2 cellular contexts compared by ENCODE assay signal in the genomic region with DNA sequence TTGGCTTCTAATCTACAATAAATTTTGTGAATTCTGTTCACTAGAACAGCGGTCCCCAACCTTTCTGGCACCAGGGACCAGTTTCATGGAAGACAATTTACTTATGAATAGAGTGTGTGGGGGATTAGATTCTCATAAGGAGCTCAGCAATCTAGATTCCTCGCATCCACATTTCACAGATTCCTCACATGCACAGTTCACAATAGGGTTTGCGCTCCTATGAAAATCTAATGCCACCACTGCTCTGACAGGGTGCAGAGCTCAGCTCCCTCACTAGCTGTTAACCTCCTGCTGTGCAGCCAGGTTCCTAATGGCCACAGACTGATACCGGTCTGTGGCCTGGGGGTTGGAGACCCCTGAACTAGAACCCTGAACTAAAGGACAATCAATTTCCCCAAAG.
TF ChIP-seq lines count a peak whose summit lies in the region.

No MANE protein-coding gene starts in this region.

TF ChIP-seq in GM23338, 12 proteins besides CTCF, POLR2A, EP300 and RAD21 (continued from another document):
- TF ChIP-seq, protein P1, sequence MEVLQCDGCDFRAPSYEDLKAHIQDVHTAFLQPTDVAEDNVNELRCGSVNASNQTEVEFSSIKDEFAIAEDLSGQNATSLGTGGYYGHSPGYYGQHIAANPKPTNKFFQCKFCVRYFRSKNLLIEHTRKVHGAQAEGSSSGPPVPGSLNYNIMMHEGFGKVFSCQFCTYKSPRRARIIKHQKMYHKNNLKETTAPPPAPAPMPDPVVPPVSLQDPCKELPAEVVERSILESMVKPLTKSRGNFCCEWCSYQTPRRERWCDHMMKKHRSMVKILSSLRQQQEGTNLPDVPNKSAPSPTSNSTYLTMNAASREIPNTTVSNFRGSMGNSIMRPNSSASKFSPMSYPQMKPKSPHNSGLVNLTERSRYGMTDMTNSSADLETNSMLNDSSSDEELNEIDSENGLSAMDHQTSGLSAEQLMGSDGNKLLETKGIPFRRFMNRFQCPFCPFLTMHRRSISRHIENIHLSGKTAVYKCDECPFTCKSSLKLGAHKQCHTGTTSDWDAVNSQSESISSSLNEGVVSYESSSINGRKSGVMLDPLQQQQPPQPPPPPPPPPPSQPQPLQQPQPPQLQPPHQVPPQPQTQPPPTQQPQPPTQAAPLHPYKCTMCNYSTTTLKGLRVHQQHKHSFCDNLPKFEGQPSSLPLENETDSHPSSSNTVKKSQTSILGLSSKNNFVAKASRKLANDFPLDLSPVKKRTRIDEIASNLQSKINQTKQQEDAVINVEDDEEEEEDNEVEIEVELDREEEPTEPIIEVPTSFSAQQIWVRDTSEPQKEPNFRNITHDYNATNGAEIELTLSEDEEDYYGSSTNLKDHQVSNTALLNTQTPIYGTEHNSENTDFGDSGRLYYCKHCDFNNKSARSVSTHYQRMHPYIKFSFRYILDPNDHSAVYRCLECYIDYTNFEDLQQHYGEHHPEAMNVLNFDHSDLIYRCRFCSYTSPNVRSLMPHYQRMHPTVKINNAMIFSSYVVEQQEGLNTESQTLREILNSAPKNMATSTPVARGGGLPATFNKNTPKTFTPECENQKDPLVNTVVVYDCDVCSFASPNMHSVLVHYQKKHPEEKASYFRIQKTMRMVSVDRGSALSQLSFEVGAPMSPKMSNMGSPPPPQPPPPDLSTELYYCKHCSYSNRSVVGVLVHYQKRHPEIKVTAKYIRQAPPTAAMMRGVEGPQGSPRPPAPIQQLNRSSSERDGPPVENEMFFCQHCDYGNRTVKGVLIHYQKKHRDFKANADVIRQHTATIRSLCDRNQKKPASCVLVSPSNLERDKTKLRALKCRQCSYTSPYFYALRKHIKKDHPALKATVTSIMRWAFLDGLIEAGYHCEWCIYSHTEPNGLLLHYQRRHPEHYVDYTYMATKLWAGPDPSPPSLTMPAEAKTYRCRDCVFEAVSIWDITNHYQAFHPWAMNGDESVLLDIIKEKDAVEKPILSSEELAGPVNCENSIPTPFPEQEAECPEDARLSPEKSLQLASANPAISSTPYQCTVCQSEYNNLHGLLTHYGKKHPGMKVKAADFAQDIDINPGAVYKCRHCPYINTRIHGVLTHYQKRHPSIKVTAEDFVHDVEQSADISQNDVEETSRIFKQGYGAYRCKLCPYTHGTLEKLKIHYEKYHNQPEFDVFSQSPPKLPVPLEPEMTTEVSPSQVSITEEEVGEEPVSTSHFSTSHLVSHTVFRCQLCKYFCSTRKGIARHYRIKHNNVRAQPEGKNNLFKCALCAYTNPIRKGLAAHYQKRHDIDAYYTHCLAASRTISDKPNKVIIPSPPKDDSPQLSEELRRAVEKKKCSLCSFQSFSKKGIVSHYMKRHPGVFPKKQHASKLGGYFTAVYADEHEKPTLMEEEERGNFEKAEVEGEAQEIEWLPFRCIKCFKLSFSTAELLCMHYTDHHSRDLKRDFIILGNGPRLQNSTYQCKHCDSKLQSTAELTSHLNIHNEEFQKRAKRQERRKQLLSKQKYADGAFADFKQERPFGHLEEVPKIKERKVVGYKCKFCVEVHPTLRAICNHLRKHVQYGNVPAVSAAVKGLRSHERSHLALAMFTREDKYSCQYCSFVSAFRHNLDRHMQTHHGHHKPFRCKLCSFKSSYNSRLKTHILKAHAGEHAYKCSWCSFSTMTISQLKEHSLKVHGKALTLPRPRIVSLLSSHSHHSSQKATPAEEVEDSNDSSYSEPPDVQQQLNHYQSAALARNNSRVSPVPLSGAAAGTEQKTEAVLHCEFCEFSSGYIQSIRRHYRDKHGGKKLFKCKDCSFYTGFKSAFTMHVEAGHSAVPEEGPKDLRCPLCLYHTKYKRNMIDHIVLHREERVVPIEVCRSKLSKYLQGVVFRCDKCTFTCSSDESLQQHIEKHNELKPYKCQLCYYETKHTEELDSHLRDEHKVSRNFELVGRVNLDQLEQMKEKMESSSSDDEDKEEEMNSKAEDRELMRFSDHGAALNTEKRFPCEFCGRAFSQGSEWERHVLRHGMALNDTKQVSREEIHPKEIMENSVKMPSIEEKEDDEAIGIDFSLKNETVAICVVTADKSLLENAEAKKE (CRISPR knock-in tag; IDR thresholded peaks at IDR 0.05), result peak; percentile 58; the same call in 1 of the 2 replicates
- TF ChIP-seq NANOG (IDR thresholded peaks at IDR 0.05; ENCODE audit: borderline replicate concordance) (peak; percentile 46; the same call in 1 of the 2 replicates), ETS1 (IDR thresholded peaks at IDR 0.05) (no peak)

TF ChIP-seq in WTC11, 78 proteins besides CTCF, POLR2A, EP300 and RAD21:
- TF ChIP-seq, protein P2, sequence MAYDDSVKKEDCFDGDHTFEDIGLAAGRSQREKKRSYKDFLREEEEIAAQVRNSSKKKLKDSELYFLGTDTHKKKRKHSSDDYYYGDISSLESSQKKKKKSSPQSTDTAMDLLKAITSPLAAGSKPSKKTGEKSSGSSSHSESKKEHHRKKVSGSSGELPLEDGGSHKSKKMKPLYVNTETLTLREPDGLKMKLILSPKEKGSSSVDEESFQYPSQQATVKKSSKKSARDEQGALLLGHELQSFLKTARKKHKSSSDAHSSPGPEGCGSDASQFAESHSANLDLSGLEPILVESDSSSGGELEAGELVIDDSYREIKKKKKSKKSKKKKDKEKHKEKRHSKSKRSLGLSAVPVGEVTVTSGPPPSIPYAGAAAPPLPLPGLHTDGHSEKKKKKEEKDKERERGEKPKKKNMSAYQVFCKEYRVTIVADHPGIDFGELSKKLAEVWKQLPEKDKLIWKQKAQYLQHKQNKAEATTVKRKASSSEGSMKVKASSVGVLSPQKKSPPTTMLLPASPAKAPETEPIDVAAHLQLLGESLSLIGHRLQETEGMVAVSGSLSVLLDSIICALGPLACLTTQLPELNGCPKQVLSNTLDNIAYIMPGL (CRISPR knock-in tag; IDR thresholded peaks at IDR 0.05), result no peak
- TF ChIP-seq ZNF423 (CRISPR knock-in tag; IDR thresholded peaks at IDR 0.05), result peak; percentile 10; the same call in 1 of the 2 replicates
TF ChIP-seq in WTC11: peak in this region for 1.
